Comparison of ENCODE assay signal across 9 cellular contexts in the genomic region with DNA sequence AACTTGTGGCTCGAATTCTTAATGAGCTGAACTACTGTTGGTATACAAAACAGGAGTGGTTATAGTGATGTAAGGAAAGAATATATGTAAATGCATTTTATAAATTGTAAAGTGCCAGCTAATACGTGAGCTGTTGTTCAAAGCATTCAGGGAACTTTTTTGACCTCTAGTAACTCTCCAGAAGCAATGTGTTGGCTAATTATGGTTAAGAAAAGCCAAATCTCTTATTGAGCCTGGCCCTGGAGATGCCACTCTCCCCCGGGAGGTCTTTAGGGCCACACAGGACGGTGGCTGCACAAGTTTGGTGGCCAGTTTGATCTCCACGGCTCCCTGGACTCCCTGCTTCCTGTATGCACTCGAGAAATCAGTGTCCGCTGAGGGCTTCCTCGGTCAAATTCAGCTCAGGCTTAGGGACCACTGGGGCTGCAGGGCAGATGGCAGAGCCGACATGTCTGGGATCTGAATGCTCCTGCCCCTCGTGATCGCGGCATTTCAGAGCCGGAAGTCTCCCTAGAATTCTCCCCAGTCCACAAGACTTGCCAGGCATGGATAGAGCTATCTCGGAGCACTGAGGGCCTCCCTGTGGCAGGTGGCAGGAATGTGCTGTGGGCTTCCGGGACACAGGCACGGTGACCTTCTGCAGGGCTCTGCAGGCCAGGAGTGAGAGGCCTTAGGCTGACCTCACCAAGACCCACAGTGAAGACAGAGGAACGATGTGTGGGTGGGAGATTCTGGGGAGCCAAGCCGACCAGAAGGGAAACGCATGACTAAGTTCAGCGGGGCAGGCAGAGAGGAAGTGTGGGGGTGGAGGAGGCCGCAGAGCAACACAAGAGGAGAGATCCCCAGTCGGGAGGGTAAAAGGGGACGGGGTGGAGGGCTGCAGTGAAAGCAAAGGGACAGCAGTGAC. TPM values are rescaled to one million over a fixed set of nuclear protein-coding genes. Genes with fewer than 3 reads are reported as not detected.
DNase-seq lines count a peak whose midpoint lies in the region; ATAC-seq, FAIRE-seq and TF ChIP-seq lines count a peak whose summit lies in the region.
"Had no signal": no experiment of that assay in that cellular context is flagged by ENCODE, and none has a peak within 500 bp of the region (broad histone marks: within the 10 kb centered on the region; RNA-seq: fewer than 3 reads in every experiment).

No MANE protein-coding gene starts in this region.

- no TSS peak for BruUV-seq in HepG2 (replicated peaks; lab: Mats Ljungman, UMichigan)

- TF ChIP-seq CTCF in GM12864 (IDR thresholded peaks at IDR 0.05; ENCODE audit: low read depth, low read length, missing control alignments) (no peak), HepG2 (CRISPR knock-in tag; IDR thresholded peaks at IDR 0.05) (no peak)

- WGBS in HepG2 (ENCODE audit: low lambda C conversion rate), result 76% methylated on average over 13 of the region's 23 CpGs

- no peak overlapping the region for H3K4me2 ChIP-seq in HepG2 (ENCODE audit: low read depth, low read length)

- CTCF ChIA-PET in HepG2 (lab: Yijun Ruan, JAX; ENCODE audit: low intra/inter-chr PET ratio, low total read pairs), result no interaction called here

- TF ChIP-seq EP300 in HepG2 (IDR thresholded peaks at IDR 0.05; ENCODE audit: low read depth in 2 of 2, low read length in 2 of 2) (no peak), HepG2 (CRISPR knock-in tag; IDR thresholded peaks at IDR 0.05; ENCODE audit: borderline replicate concordance) (no peak)

- no peak overlapping the region for H3K27ac ChIP-seq in HepG2 (ENCODE audit: extremely low read length, insufficient read depth, low read length)

- ATAC-seq in HepG2 (peak; percentile 61), HG03095 (IDR thresholded peaks at IDR 0.05; ENCODE audit: unreplicated experiment) (no peak)
- ATAC-seq: left colon had no signal

- no peak overlapping the region for H2AFZ ChIP-seq in HepG2 (ENCODE audit: low read length)

- no peaks in the 10 kb centered on the region; a peak in 1 of 5 replicates for H3K27me3 ChIP-seq in HepG2 (ENCODE audit: control insufficient read depth in 1 of 2, insufficient read depth in 2 of 2, low read length in 2 of 2)

- H3K9ac ChIP-seq in HepG2 (ENCODE audit: insufficient read depth, low read depth, low read length), result no peak overlapping the region

- H3K4me3 ChIP-seq in GM12864 (ENCODE audit: low read depth, low read length) (no peak overlapping the region), HepG2 (replicated peaks in 1 of 3; ENCODE audit: insufficient read depth in 1 of 3, low read depth in 2 of 3, low read length in 3 of 3) (no peak overlapping the region)

- H3K36me3 ChIP-seq in HepG2 (replicated peaks in 1 of 2; ENCODE audit: control insufficient read depth in 1 of 2, insufficient read depth in 2 of 2, low read length in 2 of 2), result peaks cover 9 to 16% of the 10 kb centered on the region in 2 experiments; a peak in 4 of 5 replicates

- no peak for TF ChIP-seq POLR2A in HepG2 (IDR thresholded peaks at IDR 0.05; ENCODE audit: insufficient read depth in 1 of 2, low read depth in 2 of 2, low read length in 2 of 2)

- POLR2A ChIA-PET in HepG2 (lab: Yijun Ruan, JAX), result no interaction called here

- no peak for FAIRE-seq in HepG2 (lab: Jason Lieb, UNC)

- H3K4me1 ChIP-seq in HepG2 (ENCODE audit: insufficient read depth, low read length), result no peaks in the 10 kb centered on the region

- H3K9me3 ChIP-seq in HepG2 (ENCODE audit: low read length), result no peaks in the 10 kb centered on the region

- TF ChIP-seq RAD21 in HepG2 (CRISPR knock-in tag; IDR thresholded peaks at IDR 0.05), result no peak

- DNase-seq in GM12864 (ENCODE audit: low read depth) (peak; percentile 33), NOMO-1 treated with dmso at 0.1 percent for 144 hours (lab: John Stamatoyannopoulos, UW; ENCODE audit: unreplicated experiment) (peak; percentile 42), amniotic epithelial cell (ENCODE audit: low read depth) (peak; percentile 87), HepG2 (ENCODE audit: low spot score) (no peak), inferior parietal cortex (ENCODE audit: extremely low spot score) (no peak), NCI-H1048 (lab: John Stamatoyannopoulos, UW) (no peak)
- peak; percentile 31 to 40 for DNase-seq in stimulated activated CD8-positive, alpha-beta memory T cell treated with anti-CD3 and anti-CD28 coated beads, Interleukin-7, amount 100 ng/mL, for 4 hours (ENCODE audit: low read depth in 2 of 2)

- no peaks in the 10 kb centered on the region for H3K79me2 ChIP-seq in HepG2 (ENCODE audit: insufficient read depth, low read length)

- in situ Hi-C loops in HepG2 (cut with HindIII; ENCODE audit: extremely low pct_ligation_motif_present, low pct_unique_long_range_greater_than_20kb), result no loop called here

- intact Hi-C loops in HepG2 (cut with micrococcal nuclease; ENCODE audit: unreplicated experiment), result no loop called here

- no peaks in the 10 kb centered on the region for H4K20me1 ChIP-seq in HepG2 (ENCODE audit: insufficient read depth, low read length)

TF ChIP-seq in HepG2, 621 proteins besides CTCF, POLR2A, EP300 and RAD21 (continues in another document):
- TF ChIP-seq ZNF746 (CRISPR knock-in tag; IDR thresholded peaks at IDR 0.05) (no peak), ZSCAN20 (CRISPR knock-in tag; IDR thresholded peaks at IDR 0.05; ENCODE audit: borderline replicate concordance) (no peak), REXO4 (CRISPR knock-in tag; IDR thresholded peaks at IDR 0.05; ENCODE audit: borderline replicate concordance) (no peak), MAF1 (CRISPR knock-in tag; IDR thresholded peaks at IDR 0.05; ENCODE audit: borderline replicate concordance) (no peak), ZFY (CRISPR knock-in tag; IDR thresholded peaks at IDR 0.05) (no peak), ISL2 (CRISPR knock-in tag; IDR thresholded peaks at IDR 0.05) (no peak)
- TF ChIP-seq, protein P1, sequence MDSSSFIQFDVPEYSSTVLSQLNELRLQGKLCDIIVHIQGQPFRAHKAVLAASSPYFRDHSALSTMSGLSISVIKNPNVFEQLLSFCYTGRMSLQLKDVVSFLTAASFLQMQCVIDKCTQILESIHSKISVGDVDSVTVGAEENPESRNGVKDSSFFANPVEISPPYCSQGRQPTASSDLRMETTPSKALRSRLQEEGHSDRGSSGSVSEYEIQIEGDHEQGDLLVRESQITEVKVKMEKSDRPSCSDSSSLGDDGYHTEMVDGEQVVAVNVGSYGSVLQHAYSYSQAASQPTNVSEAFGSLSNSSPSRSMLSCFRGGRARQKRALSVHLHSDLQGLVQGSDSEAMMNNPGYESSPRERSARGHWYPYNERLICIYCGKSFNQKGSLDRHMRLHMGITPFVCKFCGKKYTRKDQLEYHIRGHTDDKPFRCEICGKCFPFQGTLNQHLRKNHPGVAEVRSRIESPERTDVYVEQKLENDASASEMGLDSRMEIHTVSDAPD (CRISPR knock-in tag; IDR thresholded peaks at IDR 0.05), result no peak
- TF ChIP-seq, protein P2, sequence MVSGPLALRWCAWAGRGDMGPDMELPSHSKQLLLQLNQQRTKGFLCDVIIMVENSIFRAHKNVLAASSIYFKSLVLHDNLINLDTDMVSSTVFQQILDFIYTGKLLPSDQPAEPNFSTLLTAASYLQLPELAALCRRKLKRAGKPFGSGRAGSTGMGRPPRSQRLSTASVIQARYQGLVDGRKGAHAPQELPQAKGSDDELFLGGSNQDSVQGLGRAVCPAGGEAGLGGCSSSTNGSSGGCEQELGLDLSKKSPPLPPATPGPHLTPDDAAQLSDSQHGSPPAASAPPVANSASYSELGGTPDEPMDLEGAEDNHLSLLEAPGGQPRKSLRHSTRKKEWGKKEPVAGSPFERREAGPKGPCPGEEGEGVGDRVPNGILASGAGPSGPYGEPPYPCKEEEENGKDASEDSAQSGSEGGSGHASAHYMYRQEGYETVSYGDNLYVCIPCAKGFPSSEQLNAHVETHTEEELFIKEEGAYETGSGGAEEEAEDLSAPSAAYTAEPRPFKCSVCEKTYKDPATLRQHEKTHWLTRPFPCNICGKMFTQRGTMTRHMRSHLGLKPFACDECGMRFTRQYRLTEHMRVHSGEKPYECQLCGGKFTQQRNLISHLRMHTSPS (CRISPR knock-in tag; IDR thresholded peaks at IDR 0.05; ENCODE audit: low read depth), result no peak
- TF ChIP-seq, protein P3, sequence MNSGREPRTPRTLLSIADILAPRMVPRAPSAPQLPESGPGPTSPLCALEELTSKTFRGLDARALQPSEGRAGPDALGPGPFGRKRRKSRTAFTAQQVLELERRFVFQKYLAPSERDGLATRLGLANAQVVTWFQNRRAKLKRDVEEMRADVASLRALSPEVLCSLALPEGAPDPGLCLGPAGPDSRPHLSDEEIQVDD (CRISPR knock-in tag; IDR thresholded peaks at IDR 0.05; ENCODE audit: borderline replicate concordance), result no peak

RNA-seq across cellular contexts. Expression of a gene that starts 18.6 kb away (rescaled TPM):
- 0.13 and 0.28 TPM in 2 replicates for total RNA-seq in HepG2 (2016; rRNA removed; fragmentation: Illumina TruSeq; extraction: Trizol)
- total RNA-seq in HepG2 (2016; cell fraction: cytosol; rRNA removed; fragmentation: Illumina TruSeq; extraction: Trizol; ENCODE audit: low read depth), result not detected in 2 replicates
- 0.04 and 0.32 TPM in 2 replicates for total RNA-seq in HepG2 (2016; cell fraction: insoluble cytoplasmic fraction; rRNA removed; fragmentation: Illumina TruSeq; extraction: Trizol)
- total RNA-seq in HepG2 (2016; cell fraction: membrane; rRNA removed; fragmentation: Illumina TruSeq; extraction: Trizol), result 0.03 and 0.06 TPM in 2 replicates
- total RNA-seq in HepG2 (2016; cell fraction: nucleus; rRNA removed; fragmentation: Illumina TruSeq; extraction: Trizol), result 0.16 and 0.68 TPM in 2 replicates
- polyA plus RNA-seq in HepG2 (2011; rRNA removed), result 0.29 and 0.33 TPM in 2 replicates
- 0.13 and 0.15 TPM in 2 replicates for polyA plus RNA-seq in HepG2 (2011; cell fraction: cytosol; rRNA removed)
- polyA plus RNA-seq in HepG2 (2011; cell fraction: nucleus; rRNA removed), result 1.6 and 1.9 TPM in 2 replicates
- polyA plus RNA-seq in HepG2 (2012), result 0.23 and 0.30 TPM in 2 replicates
- not detected in 2 replicates for polyA plus RNA-seq in HepG2 (2016; cell fraction: cytosol; fragmentation: Illumina TruSeq; extraction: Trizol; ENCODE audit: low read depth)
- polyA plus RNA-seq in HepG2 (2016; cell fraction: insoluble cytoplasmic fraction; fragmentation: Illumina TruSeq; extraction: Trizol; ENCODE audit: low read depth), result 0.07 and 0.20 TPM in 2 replicates
- polyA plus RNA-seq in HepG2 (2016; cell fraction: membrane; fragmentation: Illumina TruSeq; extraction: Trizol; ENCODE audit: low read depth), result 0.05 TPM in 1 of 2 replicates, not detected in the other
- 1.0 and 1.3 TPM in 2 replicates for polyA plus RNA-seq in HepG2 (2016; cell fraction: nucleus; fragmentation: Illumina TruSeq; extraction: Trizol; ENCODE audit: insufficient read depth, low read depth)
- polyA minus RNA-seq in HepG2 (2011; rRNA and poly(A)+ RNA removed; ENCODE audit: low replicate concordance), result 0.44 and 30.1 TPM in 2 replicates
- 0.30 and 0.44 TPM in 2 replicates for polyA minus RNA-seq in HepG2 (2011; cell fraction: cytosol; rRNA and poly(A)+ RNA removed)
- polyA minus RNA-seq in HepG2 (2011; cell fraction: nucleus; rRNA and poly(A)+ RNA removed), result 0.50 and 0.52 TPM in 2 replicates

Comparison
In these comparisons a context has a peak if more than half of its experiments do, and no peak if none do; other contexts are left out.
1. DNase-seq: peak in GM12864 (single experiment), NOMO-1 treated with dmso at 0.1 percent for 144 hours (single experiment), amniotic epithelial cell (single experiment) and stimulated activated CD8-positive, alpha-beta memory T cell treated with anti-CD3 and anti-CD28 coated beads, Interleukin-7, amount 100 ng/mL, for 4 hours (2 of 2); none in HepG2 (single experiment), inferior parietal cortex (single experiment) and NCI-H1048 (single experiment).